ENCODE assay signal across 18 cellular contexts in genomic region chr12:88985631-88986030, GRCh38.
DNase-seq lines count a peak whose midpoint lies in the region; ATAC-seq and TF ChIP-seq lines count a peak whose summit lies in the region.
"Had no signal": no experiment of that assay in that cellular context is flagged by ENCODE, and none has a peak within 500 bp of the region (broad histone marks: within the 10 kb centered on the region; RNA-seq: fewer than 3 reads in every experiment).

No MANE protein-coding gene starts in this region.

- POLR2A ChIA-PET in activated CD4-positive, alpha-beta T cell treated with anti-CD3 and anti-CD28 coated beads for 36 hours (lab: Charles Lee): no interaction called here

- no peaks in the 10 kb centered on the region for H3K4me1 Mint-ChIP-seq in activated CD4-positive, alpha-beta T cell treated with anti-CD3 and anti-CD28 coated beads for 36 hours
- H3K4me1 Mint-ChIP-seq: CD4-positive, alpha-beta memory T cell had no signal

- H3K36me3 ChIP-seq in right lobe of liver: no peaks in the 10 kb centered on the region

- peak; percentile 43 for DNase-seq in EL
- DNase-seq in M059J (ENCODE audit: low read depth): peak; percentile 10
- peak; percentile 42 for DNase-seq in fibroblast of the aortic adventitia (ENCODE audit: low read depth)
- no peak for DNase-seq in activated CD4-positive, alpha-beta T cell treated with anti-CD3 and anti-CD28 coated beads for 36 hours
- DNase-seq in NCI-H2107 treated with DMSO at 0.1 percent for 48 hours (lab: John Stamatoyannopoulos, UW; ENCODE audit: unreplicated experiment): no peak
- no peak for DNase-seq in right lobe of liver
- DNase-seq: CD4-positive, alpha-beta memory T cell; DND-41; GF-D8; MV-4-11; NCI-H1417; NCI-H187 treated with DMSO at 0.1 percent for 48 hours; NCI-H446; OCI-M1; SIG-M5 had no signal

- no peak for TF ChIP-seq POLR2A in right lobe of liver (IDR thresholded peaks at IDR 0.05)

- ATAC-seq in activated CD4-positive, alpha-beta T cell treated with anti-CD3 and anti-CD28 coated beads for 36 hours: no peak
- no peak for ATAC-seq in HG03469 (IDR thresholded peaks at IDR 0.05; ENCODE audit: unreplicated experiment)
- ATAC-seq in right lobe of liver: no peak
- ATAC-seq: K562 had no signal

- TF ChIP-seq CTCF in fibroblast of the aortic adventitia (IDR thresholded peaks at IDR 0.05; ENCODE audit: insufficient read depth, low read length) (no peak), right lobe of liver (IDR thresholded peaks at IDR 0.05) (no peak)

- intact Hi-C loops in activated CD4-positive, alpha-beta T cell treated with anti-CD3 and anti-CD28 coated beads for 36 hours (cut with DNase I, micrococcal nuclease): no loop called here
- intact Hi-C loops in right lobe of liver (cut with DNase I): no loop called here

- H3K27ac ChIP-seq in right lobe of liver: no peak overlapping the region
- H3K27ac ChIP-seq: HL-60 had no signal

- H3K9me3 Mint-ChIP-seq in activated CD4-positive, alpha-beta T cell treated with anti-CD3 and anti-CD28 coated beads for 36 hours (ENCODE audit: low read depth): no peaks in the 10 kb centered on the region
- H3K9me3 Mint-ChIP-seq: CD4-positive, alpha-beta memory T cell had no signal

- CTCF ChIA-PET in activated CD4-positive, alpha-beta T cell treated with anti-CD3 and anti-CD28 coated beads for 36 hours (lab: Charles Lee): interaction anchor here (1.0 kb wide), 2 partner anchors 9 to 26 kb away, joined by 3 read pairs; no protein-coding TSS in a partner anchor

- H3K27me3 ChIP-seq in right lobe of liver: no peaks in the 10 kb centered on the region

- WGBS in right lobe of liver (ENCODE audit: insufficient coverage, low coverage, low lambda C conversion rate, missing lambda C conversion rate): 40% methylated on average over 2 of the region's 3 CpGs

- H3K4me1 ChIP-seq in right lobe of liver: no peaks in the 10 kb centered on the region

- no peak overlapping the region for H3K4me3 Mint-ChIP-seq in activated CD4-positive, alpha-beta T cell treated with anti-CD3 and anti-CD28 coated beads for 36 hours
- H3K4me3 Mint-ChIP-seq: CD4-positive, alpha-beta memory T cell had no signal

- H3K36me3 Mint-ChIP-seq in activated CD4-positive, alpha-beta T cell treated with anti-CD3 and anti-CD28 coated beads for 36 hours (ENCODE audit: low read depth): no peaks in the 10 kb centered on the region
- H3K36me3 Mint-ChIP-seq: CD4-positive, alpha-beta memory T cell had no signal

- H3K4me3 ChIP-seq in fibroblast of the aortic adventitia (ENCODE audit: low read depth, low read length) (no peak overlapping the region), right lobe of liver (no peak overlapping the region)
- H3K4me3 ChIP-seq: K562 had no signal

- peaks cover 15% of the 10 kb centered on the region for H3K27me3 Mint-ChIP-seq in activated CD4-positive, alpha-beta T cell treated with anti-CD3 and anti-CD28 coated beads for 36 hours

- no peak overlapping the region for H3K27ac Mint-ChIP-seq in activated CD4-positive, alpha-beta T cell treated with anti-CD3 and anti-CD28 coated beads for 36 hours
- H3K27ac Mint-ChIP-seq: CD4-positive, alpha-beta memory T cell had no signal

- H3K9me3 ChIP-seq in right lobe of liver: no peaks in the 10 kb centered on the region

Comparison
In these comparisons a context has a peak if more than half of its experiments do, and no peak if none do; other contexts are left out.
1. DNase-seq: peak in EL (single experiment), M059J (single experiment) and fibroblast of the aortic adventitia (single experiment); none in activated CD4-positive, alpha-beta T cell treated with anti-CD3 and anti-CD28 coated beads for 36 hours (single experiment), NCI-H2107 treated with DMSO at 0.1 percent for 48 hours (single experiment) and right lobe of liver (0 of 3).